In the genomic region with DNA sequence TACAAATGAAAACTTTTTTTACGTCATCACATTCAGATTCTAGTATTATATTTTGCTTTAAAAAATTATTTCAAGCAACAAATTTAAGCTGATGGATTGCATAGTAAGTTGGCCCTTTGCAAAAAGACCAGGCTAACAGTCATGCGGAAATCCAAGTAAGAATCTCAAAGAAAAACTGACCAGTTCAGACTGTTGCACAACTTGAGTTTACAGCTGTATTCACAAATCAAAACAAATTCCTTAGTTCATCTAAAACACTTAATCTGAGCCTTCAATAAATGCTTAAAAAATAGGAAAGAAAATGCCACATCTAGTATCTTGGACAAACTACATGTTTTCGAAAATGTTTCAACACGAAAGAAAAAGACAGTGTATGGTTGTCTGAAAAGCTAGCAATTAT, we compare ENCODE assay signal across 9 cellular contexts. TPM values are rescaled to one million over a fixed set of nuclear protein-coding genes. Genes with fewer than 3 reads are reported as not detected.
DNase-seq lines count a peak whose midpoint lies in the region; ATAC-seq and TF ChIP-seq lines count a peak whose summit lies in the region.
"Had no signal": no experiment of that assay in that cellular context is flagged by ENCODE, and none has a peak within 500 bp of the region (broad histone marks: within the 10 kb centered on the region; RNA-seq: fewer than 3 reads in every experiment).

No MANE protein-coding gene starts in this region.

- peaks cover 2% of the 10 kb centered on the region for H3K9me3 ChIP-seq in iPS-18c (ENCODE audit: control insufficient read depth, insufficient read depth, low read length)

- TF ChIP-seq CTCF in HFF-Myc (IDR thresholded peaks at IDR 0.05; ENCODE audit: low read depth, low read length, missing control alignments), result no peak

- ATAC-seq in activated T-helper 17 cell treated with anti-CD3 and anti-CD28 coated beads, Interleukin-2, amount 50 U/mL, for 72 hours (replicated peaks), result no peak
- no peak for ATAC-seq in stimulated activated effector memory CD8-positive, alpha-beta T cell treated with anti-CD3 and anti-CD28 coated beads, Interleukin-12 subunit alpha, Interleukin-12 subunit beta, amount 100 ng/mL, for 72 hours
- ATAC-seq in GM18861 (IDR thresholded peaks at IDR 0.05; ENCODE audit: unreplicated experiment) (no peak), GM18870 (IDR thresholded peaks at IDR 0.05; ENCODE audit: unreplicated experiment) (no peak), HG03342 (IDR thresholded peaks at IDR 0.05; ENCODE audit: unreplicated experiment) (no peak)

- peaks cover 19% of the 10 kb centered on the region for H3K4me1 Mint-ChIP-seq in activated T-helper 17 cell treated with anti-CD3 and anti-CD28 coated beads, Interleukin-2, amount 50 U/mL, for 72 hours
- peaks cover 23% of the 10 kb centered on the region for H3K4me1 Mint-ChIP-seq in stimulated activated effector memory CD8-positive, alpha-beta T cell treated with anti-CD3 and anti-CD28 coated beads, Interleukin-12 subunit alpha, Interleukin-12 subunit beta, amount 100 ng/mL, for 72 hours

- H3K4me3 ChIP-seq in HFF-Myc (replicated peaks; ENCODE audit: low read depth, low read length) (peak overlapping the region; percentile 62), iPS-18c (ENCODE audit: insufficient read depth, low read depth, low read length) (peak overlapping the region; percentile 90)

- peaks cover 62% of the 10 kb centered on the region for H3K36me3 Mint-ChIP-seq in activated T-helper 17 cell treated with anti-CD3 and anti-CD28 coated beads, Interleukin-2, amount 50 U/mL, for 72 hours (ENCODE audit: low read depth)
- peaks cover 61% of the 10 kb centered on the region for H3K36me3 Mint-ChIP-seq in stimulated activated effector memory CD8-positive, alpha-beta T cell treated with anti-CD3 and anti-CD28 coated beads, Interleukin-12 subunit alpha, Interleukin-12 subunit beta, amount 100 ng/mL, for 72 hours

- H3K9me3 Mint-ChIP-seq in activated T-helper 17 cell treated with anti-CD3 and anti-CD28 coated beads, Interleukin-2, amount 50 U/mL, for 72 hours, result no peaks in the 10 kb centered on the region
- H3K9me3 Mint-ChIP-seq in stimulated activated effector memory CD8-positive, alpha-beta T cell treated with anti-CD3 and anti-CD28 coated beads, Interleukin-12 subunit alpha, Interleukin-12 subunit beta, amount 100 ng/mL, for 72 hours, result no peaks in the 10 kb centered on the region

- peak overlapping the region; percentile 99 for H3K27ac Mint-ChIP-seq in activated T-helper 17 cell treated with anti-CD3 and anti-CD28 coated beads, Interleukin-2, amount 50 U/mL, for 72 hours
- H3K27ac Mint-ChIP-seq in stimulated activated effector memory CD8-positive, alpha-beta T cell treated with anti-CD3 and anti-CD28 coated beads, Interleukin-12 subunit alpha, Interleukin-12 subunit beta, amount 100 ng/mL, for 72 hours, result peak overlapping the region; percentile 99

- no peaks in the 10 kb centered on the region for H3K27me3 Mint-ChIP-seq in activated T-helper 17 cell treated with anti-CD3 and anti-CD28 coated beads, Interleukin-2, amount 50 U/mL, for 72 hours

- DNase-seq in HFF-Myc (ENCODE audit: extremely low read depth, low read depth), result no peak
- DNase-seq in stimulated activated effector memory CD8-positive, alpha-beta T cell treated with anti-CD3 and anti-CD28 coated beads, Interleukin-12 subunit alpha, Interleukin-12 subunit beta, amount 100 ng/mL, for 72 hours (ENCODE audit: low spot score in 2 of 2), result no peak
- no peak for DNase-seq in OCI-M2 (lab: John Stamatoyannopoulos, UW; ENCODE audit: unreplicated experiment)
- DNase-seq: activated CD8-positive, alpha-beta memory T cell treated with anti-CD3 and anti-CD28 coated beads, Interleukin-2, amount 50 U/mL, for 48 hours had no signal

- H3K4me3 Mint-ChIP-seq in activated T-helper 17 cell treated with anti-CD3 and anti-CD28 coated beads, Interleukin-2, amount 50 U/mL, for 72 hours, result peak overlapping the region; percentile 99
- H3K4me3 Mint-ChIP-seq in stimulated activated effector memory CD8-positive, alpha-beta T cell treated with anti-CD3 and anti-CD28 coated beads, Interleukin-12 subunit alpha, Interleukin-12 subunit beta, amount 100 ng/mL, for 72 hours, result peak overlapping the region; percentile 93

RNA-seq across cellular contexts. Expression of gene CCDC59, which starts 0.8 kb away (rescaled TPM):
- total RNA-seq in activated T-helper 17 cell treated with anti-CD3 and anti-CD28 coated beads, Interleukin-2, amount 50 U/mL, for 72 hours, result 10 to 100 TPM; 47.0 to 83.2 TPM

RNA-seq across cellular contexts. Expression of gene METTL25, which starts 1.0 kb away (rescaled TPM):
- 10 to 100 TPM; 11.3 to 12.1 TPM for total RNA-seq in activated T-helper 17 cell treated with anti-CD3 and anti-CD28 coated beads, Interleukin-2, amount 50 U/mL, for 72 hours
